13 cellular contexts compared by ENCODE assay signal in genomic region chr7:157425137-157425731, GRCh38.
"Had no signal": no experiment of that assay in that cellular context is flagged by ENCODE, and none has a peak within 500 bp of the region (broad histone marks: within the 10 kb centered on the region; RNA-seq: fewer than 3 reads in every experiment).

No MANE protein-coding gene starts in this region.

- ATAC-seq: activated T-cell treated with anti-CD3 and anti-CD28 coated beads, Interleukin-2, amount 50 U/mL, for 72 hours had no signal

- H3K9me3 ChIP-seq: breast epithelium, prostate gland, sigmoid colon had no signal

- DNase-seq: activated CD4-positive, alpha-beta memory T cell treated with anti-CD3 and anti-CD28 coated beads for 36 hours; activated naive CD4-positive, alpha-beta T cell; activated T-cell treated with anti-CD3 and anti-CD28 coated beads, Interleukin-2, amount 50 U/mL, for 72 hours; aorta; dorsolateral prefrontal cortex; glutamatergic neuron; nucleus accumbens; sigmoid colon; stimulated activated CD4-positive, alpha-beta T cell treated with anti-CD3 and anti-CD28 coated beads, Interleukin-12 subunit alpha, Interleukin-12 subunit beta, amount 100 ng/mL, for 4 hours; stimulated activated naive CD4-positive, alpha-beta T cell treated with Interleukin-2 at 50 U/mL for 16 hours; T-helper 9 cell had no signal

- H3K4me1 ChIP-seq: breast epithelium, prostate gland, sigmoid colon had no signal

- H3K27ac ChIP-seq: breast epithelium, dorsolateral prefrontal cortex, prostate gland, sigmoid colon had no signal

- H3K4me3 ChIP-seq: breast epithelium, dorsolateral prefrontal cortex, prostate gland, sigmoid colon had no signal

- H3K36me3 ChIP-seq: breast epithelium, prostate gland had no signal

- H3K27me3 ChIP-seq: breast epithelium, dorsolateral prefrontal cortex, sigmoid colon had no signal
